In genomic region chr19:33039108-33039599, GRCh38 we compare ENCODE assay signal across 19 cellular contexts. TPM values are rescaled to one million over a fixed set of nuclear protein-coding genes. Genes with fewer than 3 reads are reported as not detected.
DNase-seq lines count a peak whose midpoint lies in the region; ATAC-seq, FAIRE-seq and TF ChIP-seq lines count a peak whose summit lies in the region.
"Had no signal": no experiment of that assay in that cellular context is flagged by ENCODE, and none has a peak within 500 bp of the region (broad histone marks: within the 10 kb centered on the region; RNA-seq: fewer than 3 reads in every experiment).

No MANE protein-coding gene starts in this region.

- 82% methylated on average over 10 of the region's 10 CpGs for WGBS in hepatocyte (ENCODE audit: low lambda C conversion rate, missing lambda C conversion rate)
- 68% methylated on average over 10 of the region's 10 CpGs for WGBS in pancreas, 2 donors
- 89% methylated on average over 10 of the region's 10 CpGs for WGBS in SK-N-SH (ENCODE audit: low lambda C conversion rate)
- 87 to 93% methylated on average over 9 to 10 of the region's 10 CpGs for WGBS in tibial nerve, 2 donors

- POLR2A ChIA-PET in PC-3 (lab: Charles Lee; ENCODE audit: unreplicated experiment): no interaction called here
- POLR2A ChIA-PET in SK-N-SH (lab: Yijun Ruan, JAX): no interaction called here

- H3K4me3 ChIP-seq in PC-3 (ENCODE audit: low read length) (no peak overlapping the region), hepatocyte (no peak overlapping the region), pancreas (no peak overlapping the region), SK-N-SH (ENCODE audit: low read depth in 2 of 2, low read length in 1 of 2) (no peak overlapping the region), tibial nerve (no peak overlapping the region)
- H3K4me3 ChIP-seq: heart left ventricle, smooth muscle cell had no signal

- 0 out of 2 replicates have a peak overlapping the region, but pooled peaks have one; percentile 9 for H3K27ac ChIP-seq in PC-3 (ENCODE audit: low read length)
- H3K27ac ChIP-seq in hepatocyte: peak overlapping the region; percentile 97
- H3K27ac ChIP-seq in pancreas: peak overlapping the region in 3 of 4 donors; percentile 37 to 84 (median 80)
- no peak overlapping the region for H3K27ac ChIP-seq in SK-N-SH (ENCODE audit: low read depth in 2 of 2, low read length in 1 of 2)
- H3K27ac ChIP-seq in tibial nerve: no peak overlapping the region
- H3K27ac ChIP-seq: epithelial cell of prostate, heart left ventricle, neutrophil had no signal

- H3K36me3 ChIP-seq in PC-3 (ENCODE audit: low read depth, low read length): peaks cover 7% of the 10 kb centered on the region; the same call in 1 of the 2 replicates
- no peaks in the 10 kb centered on the region for H3K36me3 ChIP-seq in hepatocyte (replicated peaks; ENCODE audit: insufficient read depth, low read depth)
- H3K36me3 ChIP-seq in pancreas: no peaks in the 10 kb centered on the region
- H3K36me3 ChIP-seq in SK-N-SH (replicated peaks in 1 of 2; ENCODE audit: control insufficient read depth in 1 of 2, insufficient read depth in 2 of 2, low read length in 1 of 2): no peaks in the 10 kb centered on the region
- H3K36me3 ChIP-seq in tibial nerve: peaks cover 0 to 14% (median 0%) of the 10 kb centered on the region in 3 donors
- H3K36me3 ChIP-seq: heart left ventricle, neutrophil had no signal

- intact Hi-C loops in PC-3 (cut with micrococcal nuclease): no loop called here
- intact Hi-C loops in pancreas (cut with DNase I): no loop called here

- H3K4me1 ChIP-seq in PC-3 (ENCODE audit: insufficient read depth, low read length) (peaks cover 32% of the 10 kb centered on the region), hepatocyte (ENCODE audit: insufficient read depth) (peaks cover 30% of the 10 kb centered on the region), pancreas (peaks cover 0 to 4% (median 0%) of the 10 kb centered on the region in 3 donors), SK-N-SH (ENCODE audit: control insufficient read depth in 1 of 2, insufficient read depth in 2 of 2, low read depth in 1 of 2, low read length in 1 of 2) (no peaks in the 10 kb centered on the region), tibial nerve (peaks cover 0 to 3% (median 0%) of the 10 kb centered on the region in 4 donors)
- H3K4me1 ChIP-seq: heart left ventricle had no signal

- H3K4me2 ChIP-seq in PC-3 (ENCODE audit: low read length): no peak overlapping the region
- H3K4me2 ChIP-seq in hepatocyte: no peak overlapping the region
- no peak overlapping the region for H3K4me2 ChIP-seq in SK-N-SH
- H3K4me2 ChIP-seq: smooth muscle cell had no signal

- no peak overlapping the region for H3K9ac ChIP-seq in PC-3 (ENCODE audit: low read length)
- H3K9ac ChIP-seq in SK-N-SH: no peak overlapping the region

- H3K79me2 ChIP-seq in PC-3 (ENCODE audit: low read length) (peaks cover 72% of the 10 kb centered on the region), hepatocyte (peaks cover 80% of the 10 kb centered on the region), SK-N-SH (ENCODE audit: insufficient read depth) (peaks cover 7% of the 10 kb centered on the region; the same call in 1 of the 2 replicates)

- CTCF ChIA-PET in PC-3 (lab: Charles Lee): no interaction called here
- CTCF ChIA-PET in SK-N-SH (lab: Yijun Ruan, JAX): interaction anchor here (1.4 kb wide), 1 partner anchor 63 kb away, joined by 4 read pairs; no protein-coding TSS in a partner anchor

- no peaks in the 10 kb centered on the region for H3K27me3 ChIP-seq in PC-3 (ENCODE audit: low read length)
- no peaks in the 10 kb centered on the region for H3K27me3 ChIP-seq in hepatocyte
- no peaks in the 10 kb centered on the region for H3K27me3 ChIP-seq in pancreas
- no peaks in the 10 kb centered on the region for H3K27me3 ChIP-seq in SK-N-SH (ENCODE audit: insufficient read depth)
- no peaks in the 10 kb centered on the region for H3K27me3 ChIP-seq in tibial nerve
- H3K27me3 ChIP-seq: heart left ventricle had no signal

- no peak for TF ChIP-seq EP300 in SK-N-SH (IDR thresholded peaks at IDR 0.05; ENCODE audit: borderline replicate concordance in 1 of 2, low read depth in 1 of 2, low read length in 1 of 2)
- TF ChIP-seq EP300 in tibial nerve (IDR thresholded peaks at IDR 0.05): no peak

- peak; percentile 71 for DNase-seq in G401 (ENCODE audit: low spot score)
- no peak for DNase-seq in PC-3
- DNase-seq in hepatocyte (ENCODE audit: low spot score): no peak
- DNase-seq in pancreas: no peak
- DNase-seq in SK-N-SH: no peak
- no peak for DNase-seq in tibial nerve (ENCODE audit: low spot score in 2 of 2)
- DNase-seq: activated naive CD4-positive, alpha-beta T cell treated with anti-CD3 and anti-CD28 coated beads for 36 hours; activated T-cell treated with anti-CD3 and anti-CD28 coated beads, Interleukin-2, amount 50 U/mL, for 48 hours; aorta; CD8-positive, alpha-beta memory T cell; heart left ventricle; NCI-H524; stimulated activated CD4-positive, alpha-beta T cell treated with anti-CD3 and anti-CD28 coated beads, Interleukin-2, amount 100 ng/mL, for 48 hours; stimulated activated naive CD4-positive, alpha-beta T cell; T1000 had no signal

- ATAC-seq in PC-3 (no peak), pancreas (no peak), SK-N-SH treated with all-trans-retinoic acid at 6 μM for 48 hours (no peak)
- ATAC-seq: heart left ventricle had no signal

- in situ Hi-C loops in G401 (cut with HindIII; ENCODE audit: low sequenced_read_pairs): no loop called here

- H4K20me1 ChIP-seq in PC-3 (ENCODE audit: low read length): no peaks in the 10 kb centered on the region
- no peaks in the 10 kb centered on the region for H4K20me1 ChIP-seq in hepatocyte (ENCODE audit: insufficient read depth, poor library complexity, severe bottlenecking)
- H4K20me1 ChIP-seq in SK-N-SH (ENCODE audit: insufficient read depth): no peaks in the 10 kb centered on the region

- H2AFZ ChIP-seq in PC-3 (ENCODE audit: low read length) (no peak overlapping the region), hepatocyte (no peak overlapping the region), SK-N-SH (ENCODE audit: low read depth) (no peak overlapping the region)

- BruUV-seq in PC-3 (replicated peaks; lab: Mats Ljungman, UMichigan): no TSS peak

- H3K9me3 ChIP-seq in PC-3 (ENCODE audit: low read length) (no peaks in the 10 kb centered on the region), hepatocyte (ENCODE audit: low read depth) (no peaks in the 10 kb centered on the region), pancreas (no peaks in the 10 kb centered on the region), SK-N-SH (no peaks in the 10 kb centered on the region), tibial nerve (peaks cover 0 to 5% (median 0%) of the 10 kb centered on the region in 4 donors)
- H3K9me3 ChIP-seq: heart left ventricle, neutrophil had no signal

- peaks cover 5% of the 10 kb centered on the region for H3F3A ChIP-seq in PC-3 (ENCODE audit: low read length, unreplicated experiment)
- H3F3A ChIP-seq in SK-N-SH (replicated peaks; ENCODE audit: insufficient read depth): no peaks in the 10 kb centered on the region

- TF ChIP-seq CTCF in PC-3 (conservative IDR thresholded peaks at IDR 0.05; ENCODE audit: low read depth, low read length): no peak
- no peak for TF ChIP-seq CTCF in hepatocyte (IDR thresholded peaks at IDR 0.05; ENCODE audit: poor library complexity)
- no peak for TF ChIP-seq CTCF in pancreas (IDR thresholded peaks at IDR 0.05)
- TF ChIP-seq CTCF in SK-N-SH (IDR thresholded peaks at IDR 0.05): no peak
- TF ChIP-seq CTCF in tibial nerve (IDR thresholded peaks at IDR 0.05): no peak

- TF ChIP-seq POLR2A in tibial nerve (IDR thresholded peaks at IDR 0.05): no peak

- H3K9me2 ChIP-seq in PC-3 (replicated peaks; ENCODE audit: low read length) (no peaks in the 10 kb centered on the region), hepatocyte (replicated peaks; ENCODE audit: insufficient read depth) (no peaks in the 10 kb centered on the region), SK-N-SH (no peaks in the 10 kb centered on the region)

- TF ChIP-seq RAD21 in SK-N-SH (IDR thresholded peaks at IDR 0.05; ENCODE audit: low read length): no peak

- no peak for FAIRE-seq in pancreas (lab: Jason Lieb, UNC)

TF ChIP-seq in SK-N-SH treated with all-trans-retinoic acid at 6 μM for 48 hours, 23 proteins besides CTCF, POLR2A, EP300 and RAD21 (continues in another document):
- no peak for TF ChIP-seq ESRRG (CRISPR knock-in tag; IDR thresholded peaks at IDR 0.05)
- no peak for TF ChIP-seq ZFP3 (CRISPR knock-in tag; IDR thresholded peaks at IDR 0.05)
- no peak for TF ChIP-seq ZC3H10 (CRISPR knock-in tag; IDR thresholded peaks at IDR 0.05)
- TF ChIP-seq ZNF565 (CRISPR knock-in tag; conservative IDR thresholded peaks at IDR 0.05; ENCODE audit: low read depth): no peak
- no peak for TF ChIP-seq ISL1 (CRISPR knock-in tag; IDR thresholded peaks at IDR 0.05)
- TF ChIP-seq ZNF70 (CRISPR knock-in tag; IDR thresholded peaks at IDR 0.05): no peak

TF ChIP-seq in SK-N-SH, 30 proteins besides CTCF, POLR2A, EP300 and RAD21 (continues in another document):
- TF ChIP-seq TAF1 (IDR thresholded peaks at IDR 0.05; ENCODE audit: borderline replicate concordance, low read depth, low read length): no peak
- no peak for TF ChIP-seq NFIC (IDR thresholded peaks at IDR 0.05; ENCODE audit: borderline replicate concordance)
- no peak for TF ChIP-seq FOSL2 (IDR thresholded peaks at IDR 0.05; ENCODE audit: borderline replicate concordance, low read depth)
- TF ChIP-seq GATA2 (CRISPR knock-in tag; IDR thresholded peaks at IDR 0.05): no peak
- TF ChIP-seq FOXM1 (IDR thresholded peaks at IDR 0.05; ENCODE audit: low read depth): no peak
- TF ChIP-seq SMC3 (IDR thresholded peaks at IDR 0.05; ENCODE audit: low read depth, low read length): no peak
- TF ChIP-seq JUND (IDR thresholded peaks at IDR 0.05): no peak
- no peak for TF ChIP-seq SIN3A (IDR thresholded peaks at IDR 0.05; ENCODE audit: borderline replicate concordance, low read depth, low read length)

RNA-seq across cellular contexts. Expression of gene RHPN2, which starts 25.5 kb away (rescaled TPM):
- total RNA-seq in G401 (2014; rRNA removed; shearing (Covaris generic)): 10.1 and 10.6 TPM in 2 replicates
- total RNA-seq in PC-3 (2014; rRNA removed) (21.8 and 32.8 TPM in 2 replicates), hepatocyte (67.6 and 67.9 TPM in 2 replicates), pancreas (10 to 100 TPM in 2 of 6 donors, 1 to 10 TPM in 4; 7.6 to 18.9 (median 8.2) TPM), tibial nerve (1 to 10 TPM; 4.0 to 9.6 (median 6.4) TPM)
- polyA plus RNA-seq in hepatocyte (44.3 and 54.2 TPM in 2 replicates), pancreas (10 to 100 TPM in 1 of 2 donors, 1 to 10 TPM in 1; 7.5 to 11.4 TPM), SK-N-SH (2012; rRNA removed) (7.0 and 9.2 TPM in 2 replicates)
- 8.6 and 10.3 TPM in 2 replicates for polyA plus RNA-seq in SK-N-SH (2012; cell fraction: cytosol; rRNA removed)
- 9.9 and 11.4 TPM in 2 replicates for polyA plus RNA-seq in SK-N-SH (2012; cell fraction: nucleus; rRNA removed)

RNA-seq across cellular contexts. Expression of gene GPATCH1, which starts 41.8 kb away (rescaled TPM):
- total RNA-seq in G401 (2014; rRNA removed; shearing (Covaris generic)): 5.9 and 7.7 TPM in 2 replicates
- 3.9 and 6.9 TPM in 2 replicates for total RNA-seq in PC-3 (2014; rRNA removed)
- total RNA-seq in hepatocyte: 6.7 and 14.5 TPM in 2 replicates
- 6.8 and 9.7 TPM in 2 replicates for polyA plus RNA-seq in hepatocyte
- total RNA-seq in pancreas: 1 to 10 TPM; 3.0 to 5.6 (median 3.6) TPM
- polyA plus RNA-seq in pancreas: 1 to 10 TPM; 4.3 to 6.1 TPM
- 5.9 and 6.3 TPM in 2 replicates for polyA plus RNA-seq in SK-N-SH (2012; rRNA removed)
- 3.7 and 6.2 TPM in 2 replicates for polyA plus RNA-seq in SK-N-SH (2012; cell fraction: cytosol; rRNA removed)
- 7.6 and 10.5 TPM in 2 replicates for polyA plus RNA-seq in SK-N-SH (2012; cell fraction: nucleus; rRNA removed)
- total RNA-seq in tibial nerve: 10 to 100 TPM in 3 of 4 donors, 1 to 10 TPM in 1; 6.6 to 32.1 (median 10.6) TPM

Comparison
In these comparisons a context has a peak if more than half of its experiments do, and no peak if none do; other contexts are left out.
1. H3K27ac ChIP-seq: peak in PC-3 (single experiment), hepatocyte (single experiment) and pancreas (3 of 4); none in SK-N-SH (0 of 2) and tibial nerve (0 of 4).